In genomic region chr5:72463499-72464052, GRCh38 we compare ENCODE assay signal across 19 cellular contexts. TPM values are rescaled to one million over a fixed set of nuclear protein-coding genes. Genes with fewer than 3 reads are reported as not detected.
DNase-seq lines count a peak whose midpoint lies in the region; ATAC-seq and TF ChIP-seq lines count a peak whose summit lies in the region.
"Had no signal": no experiment of that assay in that cellular context is flagged by ENCODE, and none has a peak within 500 bp of the region (broad histone marks: within the 10 kb centered on the region; RNA-seq: fewer than 3 reads in every experiment).

No MANE protein-coding gene starts in this region.

- H3K27me3 ChIP-seq in gastrocnemius medialis (no peaks in the 10 kb centered on the region), gastroesophageal sphincter (no peaks in the 10 kb centered on the region), ascending aorta (no peaks in the 10 kb centered on the region)
- H3K27me3 ChIP-seq: BLaER1 treated with 17β-estradiol and CSF1 and Interleukin-3, amounts not matched to agents 10 nM and 100 nM; tibial nerve had no signal

- DNase-seq in HFFc6: no peak
- peak; percentile 46 for DNase-seq in RWPE1 (ENCODE audit: low spot score)
- no peak for DNase-seq in gastrocnemius medialis
- DNase-seq in medulla oblongata (ENCODE audit: extremely low spot score): no peak
- no peak for DNase-seq in ascending aorta (ENCODE audit: low spot score in 2 of 2)
- DNase-seq: activated CD4-positive, alpha-beta T cell treated with anti-CD3 and anti-CD28 coated beads, Interleukin-2, amount 50 U/mL, for 1 hour; activated naive CD8-positive, alpha-beta T cell treated with anti-CD3 and anti-CD28 coated beads, Interleukin-2, amount 50 U/mL, for 24 hours; activated T-cell treated with anti-CD3 and anti-CD28 coated beads, Interleukin-2, amount 50 U/mL, for 4 hours; Karpas-422; midbrain; NCI-H2081 treated with DMSO at 0.1 percent for 48 hours; NCI-H774 had no signal

- CTCF ChIA-PET in RWPE1 (lab: Yijun Ruan, JAX): interaction anchor here (0.6 to 1.8 kb wide), 6 partner anchors 8 to 391 kb away, joined by 3 to 9 read pairs (median 3); no protein-coding TSS in a partner anchor

- no peaks in the 10 kb centered on the region for H3K36me3 Mint-ChIP-seq in HFFc6 (ENCODE audit: low read depth)

- in situ Hi-C loops in gastrocnemius medialis (cut with MboI; ENCODE audit: low sequenced_read_pairs in 4 of 4): no loop called here

- H3K36me3 ChIP-seq in gastrocnemius medialis (no peaks in the 10 kb centered on the region), gastroesophageal sphincter (no peaks in the 10 kb centered on the region), ascending aorta (no peaks in the 10 kb centered on the region)
- H3K36me3 ChIP-seq: BLaER1 treated with 17β-estradiol and CSF1 and Interleukin-3, amounts not matched to agents 10 nM and 100 nM; tibial nerve had no signal

- TF ChIP-seq CTCF in HFFc6 (IDR thresholded peaks at IDR 0.05) (peak; percentile 38; the same call in 1 of the 2 replicates), RWPE1 (conservative IDR thresholded peaks at IDR 0.05; ENCODE audit: low read depth) (no peak), gastrocnemius medialis (IDR thresholded peaks at IDR 0.05 in 4 of 5, conservative IDR thresholded peaks at IDR 0.05 in 1 of 5) (no peak), gastroesophageal sphincter (IDR thresholded peaks at IDR 0.05) (no peak), ascending aorta (IDR thresholded peaks at IDR 0.05) (no peak)

- H3K4me1 ChIP-seq in gastrocnemius medialis: peaks cover 51 to 60% of the 10 kb centered on the region in 2 donors
- peaks cover 0 to 23% (median 0%) of the 10 kb centered on the region in 3 donors for H3K4me1 ChIP-seq in gastroesophageal sphincter
- H3K4me1 ChIP-seq in ascending aorta: peaks cover 4 to 18% of the 10 kb centered on the region in 2 donors

- H3K9me3 Mint-ChIP-seq in HFFc6: no peaks in the 10 kb centered on the region
- H3K9me3 Mint-ChIP-seq: activated naive CD8-positive, alpha-beta T cell treated with anti-CD3 and anti-CD28 coated beads, Interleukin-2, amount 50 U/mL, for 24 hours; activated T-cell treated with anti-CD3 and anti-CD28 coated beads, Interleukin-2, amount 50 U/mL, for 4 hours had no signal

- WGBS in gastroesophageal sphincter (ENCODE audit: low coverage in 1 of 2), 2 donors: 60 to 76% methylated on average over 5 of the region's 5 CpGs

- TF ChIP-seq EP300 in gastroesophageal sphincter (IDR thresholded peaks at IDR 0.05): no peak

- H3K4me1 Mint-ChIP-seq in HFFc6 (ENCODE audit: low read depth): peaks cover 43% of the 10 kb centered on the region

- no peaks in the 10 kb centered on the region; the same call in 1 of the 2 replicates for H3K27me3 Mint-ChIP-seq in HFFc6 (ENCODE audit: insufficient read depth)

- H3K27ac ChIP-seq in RWPE1 (peak overlapping the region; percentile 78), gastrocnemius medialis (peak overlapping the region; percentile 56 to 79 (median 66)), gastroesophageal sphincter (peak overlapping the region in 2 of 4 donors; percentile 7 to 21), ascending aorta (no peak overlapping the region)
- H3K27ac ChIP-seq: tibial nerve had no signal

- TF ChIP-seq POLR2A in gastrocnemius medialis (IDR thresholded peaks at IDR 0.05) (no peak), gastroesophageal sphincter (IDR thresholded peaks at IDR 0.05) (no peak)

- H3K4me3 ChIP-seq in gastrocnemius medialis: no peak overlapping the region
- no peak overlapping the region for H3K4me3 ChIP-seq in gastroesophageal sphincter
- no peak overlapping the region for H3K4me3 ChIP-seq in ascending aorta
- H3K4me3 ChIP-seq: BLaER1 treated with 17β-estradiol and CSF1 and Interleukin-3, amounts not matched to agents 10 nM and 100 nM; tibial nerve had no signal

- POLR2A ChIA-PET in RWPE1 (lab: Yijun Ruan, JAX; ENCODE audit: low non-redundant PET): interaction anchor here (0.6 kb wide), 1 partner anchor 21 kb away, joined by 4 read pairs; no protein-coding TSS in a partner anchor

- H3K27ac Mint-ChIP-seq in HFFc6: no peak overlapping the region
- H3K27ac Mint-ChIP-seq: activated naive CD8-positive, alpha-beta T cell treated with anti-CD3 and anti-CD28 coated beads, Interleukin-2, amount 50 U/mL, for 24 hours had no signal

- intact Hi-C loops in gastrocnemius medialis (cut with DNase I; ENCODE audit: low total_unique reads) (no loop called here), ascending aorta (cut with DNase I) (no loop called here)

- H3K9me3 ChIP-seq in gastrocnemius medialis: no peaks in the 10 kb centered on the region
- no peaks in the 10 kb centered on the region for H3K9me3 ChIP-seq in gastroesophageal sphincter
- no peaks in the 10 kb centered on the region for H3K9me3 ChIP-seq in ascending aorta
- H3K9me3 ChIP-seq: tibial nerve had no signal

- ATAC-seq in esophagus mucosa (peak; percentile 14), gastrocnemius medialis (no peak), gastroesophageal sphincter (no peak), GM21360 (IDR thresholded peaks at IDR 0.05; ENCODE audit: unreplicated experiment) (no peak)
- ATAC-seq: activated naive CD8-positive, alpha-beta T cell treated with anti-CD3 and anti-CD28 coated beads, Interleukin-2, amount 50 U/mL, for 24 hours; activated T-cell treated with anti-CD3 and anti-CD28 coated beads, Interleukin-2, amount 50 U/mL, for 4 hours had no signal

- H3K4me3 Mint-ChIP-seq in HFFc6: no peak overlapping the region
- H3K4me3 Mint-ChIP-seq: activated naive CD8-positive, alpha-beta T cell treated with anti-CD3 and anti-CD28 coated beads, Interleukin-2, amount 50 U/mL, for 24 hours; activated T-cell treated with anti-CD3 and anti-CD28 coated beads, Interleukin-2, amount 50 U/mL, for 4 hours had no signal

RNA-seq across cellular contexts. Expression of gene ZNF366, which starts 43.6 kb away (rescaled TPM):
- not detected for total RNA-seq in HFFc6 (2021; fragmentation: NEBNext Ultra II Directional; extraction: Animal tissue kit (Norgen Biotek cat#: 25700))
- total RNA-seq in esophagus mucosa (1.1 TPM), gastrocnemius medialis (1 to 10 TPM; 2.0 to 5.8 (median 3.0) TPM), gastroesophageal sphincter (1 to 10 TPM; 2.8 to 6.5 (median 4.9) TPM), ascending aorta (7.9 TPM)
- total RNA-seq: activated T-cell treated with anti-CD3 and anti-CD28 coated beads, Interleukin-2, amount 50 U/mL, for 4 hours; Daoy; T-helper 2 cell treated with Interferon-gamma antibody and Interleukin-4, amounts not matched to agents 100 ng/mL and 5 ng/mL, for 36 hours had no signal

Comparison
In these comparisons a context has a peak if more than half of its experiments do, and no peak if none do; other contexts are left out.
1. H3K27ac ChIP-seq: peak in RWPE1 (single experiment) and gastrocnemius medialis (4 of 4); none in ascending aorta (0 of 2).